In genomic region chr21:25464275-25464674, GRCh38 we compare ENCODE assay signal across 10 cellular contexts.
DNase-seq lines count a peak whose midpoint lies in the region; ATAC-seq and TF ChIP-seq lines count a peak whose summit lies in the region.
"Had no signal": no experiment of that assay in that cellular context is flagged by ENCODE, and none has a peak within 500 bp of the region (broad histone marks: within the 10 kb centered on the region; RNA-seq: fewer than 3 reads in every experiment).

No MANE protein-coding gene starts in this region.

- H3K36me3 Mint-ChIP-seq in CD14-positive monocyte = no peaks in the 10 kb centered on the region

- no peak for TF ChIP-seq CTCF in fibroblast of mammary gland (conservative IDR thresholded peaks at IDR 0.05; ENCODE audit: control insufficient read depth, insufficient read depth, low read depth, low read length)
- no peak for TF ChIP-seq CTCF in CD14-positive monocyte (IDR thresholded peaks at IDR 0.05)

- intact Hi-C loops in CD14-positive monocyte (cut with micrococcal nuclease) = no loop called here

- DNase-seq in fibroblast of mammary gland (ENCODE audit: low read depth) (peak; percentile 36), NAMALWA (ENCODE audit: low spot score) (no peak), NCI-H2227 treated with DMSO at 0.1 percent for 48 hours (lab: John Stamatoyannopoulos, UW) (no peak), CD14-positive monocyte (ENCODE audit: low spot score) (no peak)
- DNase-seq: foreskin melanocyte, GDM1 had no signal

- H3K4me3 ChIP-seq in fibroblast of mammary gland (ENCODE audit: control insufficient read depth, low read depth, low read length) = no peak overlapping the region

- H3K4me3 Mint-ChIP-seq in CD14-positive monocyte = no peak overlapping the region

- no peaks in the 10 kb centered on the region for H3K4me1 Mint-ChIP-seq in CD14-positive monocyte

- peaks cover 3 to 16% (median 8%) of the 10 kb centered on the region in 7 donors for H3K9me3 Mint-ChIP-seq in CD14-positive monocyte

- H3K27ac Mint-ChIP-seq in CD14-positive monocyte = no peak overlapping the region

- ATAC-seq in GM18519 (IDR thresholded peaks at IDR 0.05; ENCODE audit: low FRiP score, unreplicated experiment) (peak; percentile 77), GM21381 (IDR thresholded peaks at IDR 0.05; ENCODE audit: unreplicated experiment) (peak; percentile 46), HG03439 (IDR thresholded peaks at IDR 0.05; ENCODE audit: unreplicated experiment) (peak; percentile 65), esophagus mucosa (no peak)

- H3K27me3 Mint-ChIP-seq in CD14-positive monocyte (ENCODE audit: low read depth in 3 of 3) = peaks cover 0 to 6% (median 0%) of the 10 kb centered on the region in 3 donors
